In genomic region chr11:116427903-116428637, GRCh38 we compare ENCODE assay signal across 12 cellular contexts.
DNase-seq lines count a peak whose midpoint lies in the region; ATAC-seq and TF ChIP-seq lines count a peak whose summit lies in the region.
"Had no signal": no experiment of that assay in that cellular context is flagged by ENCODE, and none has a peak within 500 bp of the region (broad histone marks: within the 10 kb centered on the region; RNA-seq: fewer than 3 reads in every experiment).

No MANE protein-coding gene starts in this region.

- ATAC-seq in mucosa of descending colon (peak; percentile 64), GM19324 (IDR thresholded peaks at IDR 0.05; ENCODE audit: low FRiP score, unreplicated experiment) (no peak)
- ATAC-seq: esophagus mucosa had no signal

- intact Hi-C loops in mucosa of descending colon (cut with DNase I, micrococcal nuclease): no loop called here
- intact Hi-C loops in sigmoid colon (cut with DNase I): no loop called here
- intact Hi-C loops in dorsolateral prefrontal cortex (cut with DNase I): no loop called here

- no peak for TF ChIP-seq EP300 in sigmoid colon (IDR thresholded peaks at IDR 0.05)

- TF ChIP-seq POLR2A in sigmoid colon (IDR thresholded peaks at IDR 0.05): no peak

- DNase-seq in DMS79 (lab: John Stamatoyannopoulos, UW): peak; percentile 61
- peak; percentile 49 for DNase-seq in NCI-H2029 treated with DMSO at 0.1 percent for 48 hours (lab: John Stamatoyannopoulos, UW)
- DNase-seq in SW480 (ENCODE audit: low spot score): peak; percentile 80
- DNase-seq in mucosa of descending colon: peak in 1 of 3 donors; percentile 51
- no peak for DNase-seq in sigmoid colon
- no peak for DNase-seq in dorsolateral prefrontal cortex
- DNase-seq in DMS53 (lab: John Stamatoyannopoulos, UW): no peak
- DNase-seq: activated CD4-positive, CD25-positive, alpha-beta regulatory T cell treated with anti-CD3 and anti-CD28 coated beads, Interleukin-2, amount 50 U/mL, for 72 hours; activated effector memory CD4-positive, alpha-beta T cell treated with Interleukin-2 at 50 U/mL for 16 hours; spleen had no signal

- TF ChIP-seq CTCF in mucosa of descending colon (IDR thresholded peaks at IDR 0.05) (no peak), sigmoid colon (IDR thresholded peaks at IDR 0.05) (no peak), dorsolateral prefrontal cortex (IDR thresholded peaks at IDR 0.05 in 54 of 56, conservative IDR thresholded peaks at IDR 0.05 in 2 of 56; ENCODE audit: low read depth in 1 of 56, partially characterized antibody in 56 of 56) (no peak)

- H3K36me3 ChIP-seq in mucosa of descending colon (ENCODE audit: low read depth) (no peaks in the 10 kb centered on the region), sigmoid colon (no peaks in the 10 kb centered on the region)
- H3K36me3 ChIP-seq: spleen had no signal

- 11 to 24% methylated on average over 11 of the region's 11 CpGs for WGBS in sigmoid colon, 2 donors

- H3K4me1 ChIP-seq in mucosa of descending colon (ENCODE audit: low read depth) (peaks cover 11% of the 10 kb centered on the region), sigmoid colon (peaks cover 0 to 17% (median 11%) of the 10 kb centered on the region in 4 donors)

- H3K4me3 ChIP-seq in mucosa of descending colon: no peak overlapping the region
- no peak overlapping the region for H3K4me3 ChIP-seq in sigmoid colon
- H3K4me3 ChIP-seq in dorsolateral prefrontal cortex: peak overlapping the region in 1 of 59 donors; percentile 6
- H3K4me3 ChIP-seq: spleen had no signal

- no peaks in the 10 kb centered on the region for H3K9me3 ChIP-seq in mucosa of descending colon
- no peaks in the 10 kb centered on the region for H3K9me3 ChIP-seq in sigmoid colon
- H3K9me3 ChIP-seq: spleen had no signal

- H3K27ac ChIP-seq in sigmoid colon (no peak overlapping the region), dorsolateral prefrontal cortex (no peak overlapping the region)
- H3K27ac ChIP-seq: spleen had no signal

- H3K27me3 ChIP-seq in sigmoid colon: no peaks in the 10 kb centered on the region
- no peaks in the 10 kb centered on the region for H3K27me3 ChIP-seq in dorsolateral prefrontal cortex

Comparison
In these comparisons a context has a peak if more than half of its experiments do, and no peak if none do; other contexts are left out.
1. DNase-seq: peak in DMS79 (single experiment), NCI-H2029 treated with DMSO at 0.1 percent for 48 hours (single experiment) and SW480 (single experiment); none in sigmoid colon (single experiment), dorsolateral prefrontal cortex (0 of 10) and DMS53 (single experiment).